ENCODE assay signal across 14 cellular contexts in the genomic region with DNA sequence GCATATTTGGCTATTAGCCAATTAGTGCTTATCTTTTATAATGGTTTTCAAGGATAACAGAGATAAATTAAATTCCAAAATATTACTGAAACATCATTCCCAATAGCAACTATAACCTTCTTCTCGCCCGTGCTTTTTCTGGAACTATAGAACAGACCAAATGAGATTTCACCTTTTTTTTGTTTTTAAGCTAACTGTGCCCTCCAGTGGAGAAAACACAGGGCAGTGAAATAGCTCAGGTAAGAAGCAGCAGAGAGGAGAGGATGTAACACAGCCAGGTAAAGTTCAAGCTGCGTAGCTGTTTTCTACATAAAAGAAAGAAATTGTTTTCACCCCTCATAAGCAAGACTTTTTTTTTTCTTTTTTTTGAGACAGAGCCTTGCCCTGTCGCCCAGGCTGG. TPM values are rescaled to one million over a fixed set of nuclear protein-coding genes. Genes with fewer than 3 reads are reported as not detected.
DNase-seq lines count a peak whose midpoint lies in the region; ATAC-seq, FAIRE-seq and TF ChIP-seq lines count a peak whose summit lies in the region.
"Had no signal": no experiment of that assay in that cellular context is flagged by ENCODE, and none has a peak within 500 bp of the region (broad histone marks: within the 10 kb centered on the region; RNA-seq: fewer than 3 reads in every experiment).

No MANE protein-coding gene starts in this region.

- no peak overlapping the region for H2AFZ ChIP-seq in Loucy (ENCODE audit: low read length)

- H3K9ac ChIP-seq in Loucy (ENCODE audit: low read depth, low read length, poor library complexity, severe bottlenecking) = no peak overlapping the region
- H3K9ac ChIP-seq in colonic mucosa (ENCODE audit: low read depth in 2 of 2, low read length in 2 of 2) = no peak overlapping the region
- H3K9ac ChIP-seq: KMS-11 had no signal

- H3F3A ChIP-seq in Loucy (ENCODE audit: low read depth) = no peaks in the 10 kb centered on the region

- H3K4me1 ChIP-seq in Loucy (ENCODE audit: insufficient read depth, low read length, poor library complexity, severe bottlenecking) (no peaks in the 10 kb centered on the region), colonic mucosa (no peaks in the 10 kb centered on the region)
- H3K4me1 ChIP-seq: SJCRH30 had no signal

- peaks cover 15% of the 10 kb centered on the region for H3K4me1 Mint-ChIP-seq in neural crest cell

- no peak overlapping the region for H3K4me3 Mint-ChIP-seq in neural crest cell

- peaks cover 8% of the 10 kb centered on the region; the same call in 1 of the 2 replicates for H3K79me2 ChIP-seq in Loucy (ENCODE audit: insufficient read depth, low read length)

- no peak overlapping the region for H3K27ac ChIP-seq in colonic mucosa
- H3K27ac ChIP-seq: coronary artery, KMS-11, SJCRH30 had no signal

- peak; percentile 64 for TF ChIP-seq CTCF in Loucy (conservative IDR thresholded peaks at IDR 0.05; ENCODE audit: low read length)
- TF ChIP-seq CTCF in neural crest cell (conservative IDR thresholded peaks at IDR 0.05) = peak; percentile 34
- TF ChIP-seq CTCF in colonic mucosa (IDR thresholded peaks at IDR 0.05) = no peak

- H3K9me3 ChIP-seq in Loucy (ENCODE audit: insufficient read depth, low read depth, low read length) (no peaks in the 10 kb centered on the region), colonic mucosa (no peaks in the 10 kb centered on the region)

- FAIRE-seq in G401.6 (lab: Jason Lieb, UNC) = peak; percentile 17

- intact Hi-C loops in colonic mucosa (cut with DNase I) = no loop called here

- no peak overlapping the region for H3K27ac Mint-ChIP-seq in neural crest cell (ENCODE audit: unreplicated experiment)

- DNase-seq in cerebellar cortex (ENCODE audit: low spot score) (peak; percentile 43), neural crest cell (ENCODE audit: low read depth, low spot score) (no peak), colonic mucosa (no peak), COLO668 (lab: John Stamatoyannopoulos, UW; ENCODE audit: unreplicated experiment) (no peak)
- DNase-seq: activated effector memory CD4-positive, alpha-beta T cell treated with Interleukin-2 at 50 U/mL for 16 hours; glutamatergic neuron; SJCRH30; trophoblast cell had no signal

- no peaks in the 10 kb centered on the region for H3K27me3 Mint-ChIP-seq in neural crest cell (ENCODE audit: low read depth)

- H3K27me3 ChIP-seq in Loucy (ENCODE audit: insufficient read depth, low read length, poor library complexity, severe bottlenecking) (no peaks in the 10 kb centered on the region), colonic mucosa (no peaks in the 10 kb centered on the region)
- H3K27me3 ChIP-seq: SJCRH30 had no signal

- H3K9me3 Mint-ChIP-seq in neural crest cell = peaks cover 4% of the 10 kb centered on the region

- no peak overlapping the region for H3K4me2 ChIP-seq in Loucy (ENCODE audit: low read depth, low read length, poor library complexity, severe bottlenecking)
- H3K4me2 ChIP-seq: KMS-11 had no signal

- no peaks in the 10 kb centered on the region for H3K9me2 ChIP-seq in Loucy (replicated peaks; ENCODE audit: low read depth, low read length)

- no peaks in the 10 kb centered on the region for H4K20me1 ChIP-seq in Loucy (ENCODE audit: insufficient read depth, low read length, poor library complexity, severe bottlenecking)

- H3K36me3 Mint-ChIP-seq in neural crest cell (ENCODE audit: low read depth) = peaks cover 27% of the 10 kb centered on the region

- H3K36me3 ChIP-seq in Loucy (ENCODE audit: insufficient read depth, low read length) (no peaks in the 10 kb centered on the region), colonic mucosa (no peaks in the 10 kb centered on the region)

- ATAC-seq in HG03342 (IDR thresholded peaks at IDR 0.05; ENCODE audit: unreplicated experiment) = no peak
- ATAC-seq: sciatic nerve had no signal

- no peak overlapping the region for H3K4me3 ChIP-seq in Loucy (ENCODE audit: low read length, poor library complexity, severe bottlenecking)
- H3K4me3 ChIP-seq in colonic mucosa = no peak overlapping the region
- H3K4me3 ChIP-seq: coronary artery, SJCRH30 had no signal

RNA-seq across cellular contexts. Expression of a gene that starts 28.2 kb away (rescaled TPM):
- 111 and 116 TPM in 2 replicates for total RNA-seq in neural crest cell
- total RNA-seq in colonic mucosa = 100 to 1,000 TPM; 132 to 159 TPM
